15 cellular contexts compared by ENCODE assay signal in genomic region chr2:32863326-32863725, GRCh38.
A peak's percentile ranks its signal among the peaks of the same experiment; 100 is the strongest.
DNase-seq lines count a peak whose midpoint lies in the region; ATAC-seq, FAIRE-seq and TF ChIP-seq lines count a peak whose summit lies in the region.
"Had no signal": no experiment of that assay in that cellular context is flagged by ENCODE, and none has a peak within 500 bp of the region (broad histone marks: within the 10 kb centered on the region; RNA-seq: fewer than 3 reads in every experiment).

No MANE protein-coding gene starts in this region.

- no peak overlapping the region for H2AK5ac ChIP-seq in mesenchymal stem cell (ENCODE audit: low read length, severe bottlenecking)

- H4K91ac ChIP-seq in mesenchymal stem cell (ENCODE audit: low read length): no peak overlapping the region

- H3K9me3 ChIP-seq in HepG2 (ENCODE audit: low read length): no peaks in the 10 kb centered on the region
- no peaks in the 10 kb centered on the region for H3K9me3 ChIP-seq in right lobe of liver
- H3K9me3 ChIP-seq in SJSA1 (replicated peaks): no peaks in the 10 kb centered on the region
- H3K9me3 ChIP-seq in mesenchymal stem cell (ENCODE audit: control insufficient read depth, low read length): no peaks in the 10 kb centered on the region

- no peak overlapping the region for H2BK15ac ChIP-seq in mesenchymal stem cell (ENCODE audit: low read depth, poor library complexity, severe bottlenecking)

- H2BK12ac ChIP-seq in mesenchymal stem cell (ENCODE audit: low read length in 2 of 2): peak overlapping the region in 1 of 2 experiments; percentile 92

- no peaks in the 10 kb centered on the region for H4K20me1 ChIP-seq in HepG2 (ENCODE audit: insufficient read depth, low read length)

- DNase-seq in HepG2 (ENCODE audit: low spot score) (no peak), right lobe of liver (no peak), SJSA1 (ENCODE audit: low read depth in 1 of 2, low spot score in 2 of 2) (peak in 1 of 2 experiments; percentile 4), mesenchymal stem cell (no peak), KBM-7 (no peak), GDM1 (lab: John Stamatoyannopoulos, UW) (no peak), NCI-H524 treated with DMSO at 0.1 percent for 48 hours (lab: John Stamatoyannopoulos, UW) (no peak)
- DNase-seq in activated CD4-positive, alpha-beta T cell treated with anti-CD3 and anti-CD28 coated beads, Interleukin-2, amount 50 U/mL, for 1 hour: no peak
- DNase-seq: 8988T; ACHN; C1 segment of cervical spinal cord; CD4-positive, alpha-beta T cell; DMS79; HCEC 1CT had no signal

- no peak for TF ChIP-seq RAD21 in HepG2 (CRISPR knock-in tag; IDR thresholded peaks at IDR 0.05)

- TF ChIP-seq EP300 in HepG2 (IDR thresholded peaks at IDR 0.05; ENCODE audit: low read depth in 2 of 2, low read length in 2 of 2) (no peak), HepG2 (CRISPR knock-in tag; IDR thresholded peaks at IDR 0.05; ENCODE audit: borderline replicate concordance) (no peak)

- H3K79me2 ChIP-seq in HepG2 (ENCODE audit: insufficient read depth, low read length): no peaks in the 10 kb centered on the region

- H3K4me1 ChIP-seq in HepG2 (ENCODE audit: insufficient read depth, low read length) (no peaks in the 10 kb centered on the region), right lobe of liver (no peaks in the 10 kb centered on the region), SJSA1 (replicated peaks) (peaks cover 40% of the 10 kb centered on the region), mesenchymal stem cell (ENCODE audit: control insufficient read depth, insufficient read depth, low read depth, low read length) (peaks cover 7% of the 10 kb centered on the region)

- H3K27ac ChIP-seq in HepG2 (ENCODE audit: extremely low read length, insufficient read depth, low read length): no peak overlapping the region
- no peak overlapping the region for H3K27ac ChIP-seq in right lobe of liver
- peak overlapping the region; percentile 91 for H3K27ac ChIP-seq in SJSA1
- H3K27ac ChIP-seq in mesenchymal stem cell (ENCODE audit: low read length, poor library complexity, severe bottlenecking): no peak overlapping the region

- no peaks in the 10 kb centered on the region for H3K79me1 ChIP-seq in mesenchymal stem cell (replicated peaks; ENCODE audit: low read length, poor library complexity, severe bottlenecking)

- no peaks in the 10 kb centered on the region for H3K36me3 ChIP-seq in HepG2 (replicated peaks in 1 of 2; ENCODE audit: control insufficient read depth in 1 of 2, insufficient read depth in 2 of 2, low read length in 2 of 2)
- no peaks in the 10 kb centered on the region for H3K36me3 ChIP-seq in right lobe of liver
- no peaks in the 10 kb centered on the region for H3K36me3 ChIP-seq in SJSA1
- no peaks in the 10 kb centered on the region for H3K36me3 ChIP-seq in mesenchymal stem cell (ENCODE audit: control insufficient read depth in 1 of 2, insufficient read depth in 2 of 2, low read depth in 1 of 2, low read length in 2 of 2)

- peak overlapping the region in 1 of 2 experiments; percentile 82 for H3K4ac ChIP-seq in mesenchymal stem cell (ENCODE audit: low read depth in 1 of 2, low read length in 2 of 2)

- H3K9ac ChIP-seq in HepG2 (ENCODE audit: insufficient read depth, low read depth, low read length) (no peak overlapping the region), mesenchymal stem cell (ENCODE audit: low read length) (no peak overlapping the region)

- H2BK120ac ChIP-seq in mesenchymal stem cell (ENCODE audit: low read depth, low read length): no peak overlapping the region

- WGBS in HepG2 (ENCODE audit: low lambda C conversion rate): 13% methylated on average over 2 of the region's 2 CpGs
- 65% methylated on average over 2 of the region's 2 CpGs for WGBS in right lobe of liver (ENCODE audit: insufficient coverage, low coverage, low lambda C conversion rate, missing lambda C conversion rate)
- 86% methylated on average over 2 of the region's 2 CpGs for WGBS in mesenchymal stem cell

- intact Hi-C loops in HepG2 (cut with micrococcal nuclease; ENCODE audit: unreplicated experiment) (no loop called here), right lobe of liver (cut with DNase I) (no loop called here)

- in situ Hi-C loops in HepG2 (cut with HindIII; ENCODE audit: extremely low pct_ligation_motif_present, low pct_unique_long_range_greater_than_20kb): no loop called here
- in situ Hi-C loops in KBM-7 (cut with MboI; ENCODE audit: low pct_unique_long_range_greater_than_20kb, low sequenced_read_pairs): no loop called here

- ATAC-seq in HepG2: no peak
- no peak for ATAC-seq in right lobe of liver

- CTCF ChIA-PET in HepG2 (lab: Yijun Ruan, JAX; ENCODE audit: low intra/inter-chr PET ratio, low total read pairs): no interaction called here

- H3K18ac ChIP-seq in mesenchymal stem cell (ENCODE audit: low read depth in 1 of 2, low read length in 2 of 2): peak overlapping the region in 1 of 2 experiments; percentile 12

- no peak for FAIRE-seq in HepG2 (lab: Jason Lieb, UNC)
- FAIRE-seq: GM12891 had no signal

- H3K4me3 ChIP-seq in HepG2 (replicated peaks in 1 of 3; ENCODE audit: insufficient read depth in 1 of 3, low read depth in 2 of 3, low read length in 3 of 3): no peak overlapping the region
- H3K4me3 ChIP-seq in right lobe of liver: no peak overlapping the region
- no peak overlapping the region for H3K4me3 ChIP-seq in SJSA1
- H3K4me3 ChIP-seq in mesenchymal stem cell (ENCODE audit: insufficient read depth in 1 of 2, low read depth in 1 of 2, low read length in 2 of 2): no peak overlapping the region

- peak overlapping the region; percentile 84 for H4K8ac ChIP-seq in mesenchymal stem cell (ENCODE audit: low read length)

- H3K4me2 ChIP-seq in HepG2 (ENCODE audit: low read depth, low read length) (no peak overlapping the region), mesenchymal stem cell (ENCODE audit: low read length, poor library complexity, severe bottlenecking) (no peak overlapping the region)

- no peak for TF ChIP-seq POLR2A in HepG2 (IDR thresholded peaks at IDR 0.05; ENCODE audit: insufficient read depth in 1 of 2, low read depth in 2 of 2, low read length in 2 of 2)
- TF ChIP-seq POLR2A in right lobe of liver (IDR thresholded peaks at IDR 0.05): no peak

- no TSS peak for BruUV-seq in HepG2 (replicated peaks; lab: Mats Ljungman, UMichigan)

- H3K14ac ChIP-seq in mesenchymal stem cell (ENCODE audit: low read length in 2 of 2): no peak overlapping the region

- H2BK5ac ChIP-seq in mesenchymal stem cell (ENCODE audit: low read depth, low read length, poor library complexity, severe bottlenecking): no peak overlapping the region

- TF ChIP-seq CTCF in HepG2 (CRISPR knock-in tag; IDR thresholded peaks at IDR 0.05): no peak
- no peak for TF ChIP-seq CTCF in right lobe of liver (IDR thresholded peaks at IDR 0.05)

- H2AFZ ChIP-seq in HepG2 (ENCODE audit: low read length): no peak overlapping the region
- H2AFZ ChIP-seq in mesenchymal stem cell (ENCODE audit: low read depth, low read length): no peak overlapping the region

- H3K27me3 ChIP-seq in HepG2 (ENCODE audit: control insufficient read depth in 1 of 2, insufficient read depth in 2 of 2, low read length in 2 of 2) (0 out of 5 replicates have a peak, but pooled peaks cover 0 to 3% of the 10 kb centered on the region in 2 experiments), right lobe of liver (no peaks in the 10 kb centered on the region), SJSA1 (replicated peaks) (no peaks in the 10 kb centered on the region), mesenchymal stem cell (ENCODE audit: control insufficient read depth in 1 of 2, insufficient read depth in 1 of 2, low read length in 2 of 2) (peaks cover 0 to 34% of the 10 kb centered on the region in 2 experiments)

- POLR2A ChIA-PET in HepG2 (lab: Yijun Ruan, JAX): no interaction called here

- no peak overlapping the region for H3K23ac ChIP-seq in mesenchymal stem cell (ENCODE audit: low read length in 2 of 2)

TF ChIP-seq in HepG2, 621 proteins besides CTCF, POLR2A, EP300 and RAD21:
- no peak for TF ChIP-seq BCL3 (CRISPR knock-in tag; IDR thresholded peaks at IDR 0.05)
- TF ChIP-seq ZNF768 (CRISPR knock-in tag; IDR thresholded peaks at IDR 0.05): peak; percentile 42; the same call in 1 of the 2 replicates
- no peak for TF ChIP-seq ZNF121 (CRISPR knock-in tag; IDR thresholded peaks at IDR 0.05)
